Comparison of ENCODE assay signal across 8 cellular contexts in the genomic region with DNA sequence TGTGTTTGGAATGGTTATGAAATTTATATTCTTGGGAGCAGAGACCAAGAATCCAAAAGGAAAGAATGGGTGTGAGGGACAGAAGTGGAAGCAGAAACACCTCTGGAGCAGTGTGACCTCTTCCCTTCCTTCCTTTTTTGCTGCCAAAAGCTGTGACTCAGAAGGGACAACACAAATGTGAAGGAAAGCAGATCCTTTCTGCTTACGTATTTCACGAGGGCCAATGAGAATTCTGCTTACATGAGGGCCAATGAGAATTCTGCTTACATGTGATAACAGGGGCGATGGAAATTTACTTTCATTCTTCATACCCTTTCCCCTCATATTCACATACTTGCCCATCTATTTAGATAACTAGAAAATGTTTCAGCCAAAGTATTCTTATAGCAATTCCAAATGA.
DNase-seq lines count a peak whose midpoint lies in the region; ATAC-seq and TF ChIP-seq lines count a peak whose summit lies in the region.
"Had no signal": no experiment of that assay in that cellular context is flagged by ENCODE, and none has a peak within 500 bp of the region (broad histone marks: within the 10 kb centered on the region; RNA-seq: fewer than 3 reads in every experiment).

No MANE protein-coding gene starts in this region.

- H3K27me3 ChIP-seq in GM23338 (ENCODE audit: insufficient read depth) (no peaks in the 10 kb centered on the region), RWPE2 (ENCODE audit: insufficient read depth, poor library complexity, severe bottlenecking) (no peaks in the 10 kb centered on the region), heart right ventricle (no peaks in the 10 kb centered on the region), stomach smooth muscle (ENCODE audit: control insufficient read depth in 1 of 2, insufficient read depth in 2 of 2, low read length in 2 of 2) (no peaks in the 10 kb centered on the region)

- intact Hi-C loops in heart right ventricle (cut with DNase I), result no loop called here
- intact Hi-C loops in activated CD8-positive, alpha-beta T cell treated with anti-CD3 and anti-CD28 coated beads for 36 hours (cut with micrococcal nuclease), result no loop called here

- H3K36me3 ChIP-seq in GM23338 (ENCODE audit: insufficient read depth) (no peaks in the 10 kb centered on the region; the same call in 1 of the 2 replicates), RWPE2 (ENCODE audit: low read depth) (no peaks in the 10 kb centered on the region), heart right ventricle (no peaks in the 10 kb centered on the region), stomach smooth muscle (ENCODE audit: control insufficient read depth in 2 of 2, insufficient read depth in 2 of 2, low read length in 2 of 2) (no peaks in the 10 kb centered on the region)

- CTCF ChIA-PET in activated CD8-positive, alpha-beta T cell treated with anti-CD3 and anti-CD28 coated beads for 36 hours (lab: Charles Lee), result no interaction called here

- H3K9me3 Mint-ChIP-seq in GM23338 (peaks cover 12% of the 10 kb centered on the region; the same call in 2 of the 3 replicates), endothelial cell (ENCODE audit: unreplicated experiment) (no peaks in the 10 kb centered on the region)
- no peaks in the 10 kb centered on the region for H3K9me3 Mint-ChIP-seq in activated CD8-positive, alpha-beta T cell treated with anti-CD3 and anti-CD28 coated beads for 36 hours

- H3K79me2 ChIP-seq in GM23338 (replicated peaks; ENCODE audit: insufficient read depth), result no peaks in the 10 kb centered on the region

- WGBS in heart right ventricle, 2 donors, result 48 to 53% methylated on average over 3 of the region's 3 CpGs

- no peaks in the 10 kb centered on the region for H3F3A ChIP-seq in GM23338 (replicated peaks; ENCODE audit: low read depth)

- peak overlapping the region; percentile 25; the same call in 1 of the 2 replicates for H2AFZ ChIP-seq in GM23338

- H3K36me3 Mint-ChIP-seq in GM23338 (ENCODE audit: low read depth) (peaks cover 3% of the 10 kb centered on the region; the same call in 1 of the 3 replicates), endothelial cell (ENCODE audit: low read depth, unreplicated experiment) (no peaks in the 10 kb centered on the region)
- H3K36me3 Mint-ChIP-seq in activated CD8-positive, alpha-beta T cell treated with anti-CD3 and anti-CD28 coated beads for 36 hours (ENCODE audit: low read depth), result no peaks in the 10 kb centered on the region

- H3K4me1 Mint-ChIP-seq in GM23338 (peaks cover 21% of the 10 kb centered on the region), endothelial cell (ENCODE audit: unreplicated experiment) (no peaks in the 10 kb centered on the region)
- no peaks in the 10 kb centered on the region for H3K4me1 Mint-ChIP-seq in activated CD8-positive, alpha-beta T cell treated with anti-CD3 and anti-CD28 coated beads for 36 hours (ENCODE audit: low read depth)

- H3K27ac Mint-ChIP-seq in GM23338, result no peak overlapping the region
- H3K27ac Mint-ChIP-seq in endothelial cell (ENCODE audit: unreplicated experiment), result no peak overlapping the region
- H3K27ac Mint-ChIP-seq in activated CD8-positive, alpha-beta T cell treated with anti-CD3 and anti-CD28 coated beads for 36 hours, result no peak overlapping the region

- ATAC-seq in GM23338 (no peak), RWPE2 (ENCODE audit: low read depth) (peak; percentile 75), heart right ventricle (peak; percentile 76 to 98 (median 94)), HG03139 (IDR thresholded peaks at IDR 0.05; ENCODE audit: unreplicated experiment) (no peak)
- no peak for ATAC-seq in activated CD8-positive, alpha-beta T cell treated with anti-CD3 and anti-CD28 coated beads for 36 hours

- no peak overlapping the region for H3K9ac ChIP-seq in stomach smooth muscle (ENCODE audit: low read length in 2 of 2)

- no peak for TF ChIP-seq CTCF in GM23338 (conservative IDR thresholded peaks at IDR 0.05; ENCODE audit: low read depth in 2 of 2)
- no peak for TF ChIP-seq CTCF in RWPE2 (IDR thresholded peaks at IDR 0.05; ENCODE audit: poor library complexity, severe bottlenecking)
- TF ChIP-seq CTCF in heart right ventricle (IDR thresholded peaks at IDR 0.05), result no peak
- no peak for TF ChIP-seq CTCF in endothelial cell (IDR thresholded peaks at IDR 0.05; ENCODE audit: unreplicated experiment)
- TF ChIP-seq CTCF in activated CD8-positive, alpha-beta T cell treated with anti-CD3 and anti-CD28 coated beads for 36 hours (IDR thresholded peaks at IDR 0.05), result no peak

- no peak overlapping the region for H3K4me2 ChIP-seq in GM23338

- H4K20me1 ChIP-seq in GM23338 (replicated peaks; ENCODE audit: insufficient read depth), result no peaks in the 10 kb centered on the region

- H3K9me3 ChIP-seq in RWPE2 (ENCODE audit: severe bottlenecking) (no peaks in the 10 kb centered on the region), heart right ventricle (peaks cover 0 to 21% (median 3%) of the 10 kb centered on the region in 11 donors), stomach smooth muscle (ENCODE audit: control insufficient read depth in 2 of 2, low read length in 2 of 2) (no peaks in the 10 kb centered on the region)

- H3K27me3 Mint-ChIP-seq in GM23338 (ENCODE audit: insufficient read depth, low read depth, poor library complexity) (peaks cover 3% of the 10 kb centered on the region), endothelial cell (ENCODE audit: unreplicated experiment) (no peaks in the 10 kb centered on the region)
- H3K27me3 Mint-ChIP-seq in activated CD8-positive, alpha-beta T cell treated with anti-CD3 and anti-CD28 coated beads for 36 hours, result peaks cover 2% of the 10 kb centered on the region

- POLR2A ChIA-PET in activated CD8-positive, alpha-beta T cell treated with anti-CD3 and anti-CD28 coated beads for 36 hours (lab: Charles Lee), result interaction anchor here (0.6 kb wide), 1 partner anchor 1249 kb away, joined by 3 read pairs; no protein-coding TSS in a partner anchor

- DNase-seq in GM23338 (ENCODE audit: low spot score) (peak; percentile 39), RWPE2 (ENCODE audit: low spot score) (no peak), heart right ventricle (peak in 1 of 2 donors; percentile 65), endothelial cell (ENCODE audit: low spot score) (no peak)
- DNase-seq in activated CD8-positive, alpha-beta T cell treated with anti-CD3 and anti-CD28 coated beads for 36 hours, result no peak

- H3K9me2 ChIP-seq in GM23338 (ENCODE audit: insufficient read depth), result no peaks in the 10 kb centered on the region

- H3K4me1 ChIP-seq in GM23338 (ENCODE audit: insufficient read depth) (peaks cover 13% of the 10 kb centered on the region; the same call in 1 of the 2 replicates), RWPE2 (ENCODE audit: insufficient read depth, poor library complexity, severe bottlenecking) (peaks cover 12% of the 10 kb centered on the region), heart right ventricle (peaks cover 0 to 5% (median 0%) of the 10 kb centered on the region in 9 donors), stomach smooth muscle (ENCODE audit: control insufficient read depth, insufficient read depth, low read length) (no peaks in the 10 kb centered on the region)

- H3K27ac ChIP-seq in GM23338 (ENCODE audit: low read depth) (no peak overlapping the region), RWPE2 (ENCODE audit: poor library complexity, severe bottlenecking) (no peak overlapping the region), heart right ventricle (peak overlapping the region in 3 of 10 donors; percentile 51 to 57 (median 54)), stomach smooth muscle (ENCODE audit: low read length) (peak overlapping the region; percentile 26)
- H3K27ac ChIP-seq: HL-60 had no signal

- H3K4me3 ChIP-seq in GM23338, result no peak overlapping the region
- peak overlapping the region; percentile 15 for H3K4me3 ChIP-seq in RWPE2 (ENCODE audit: severe bottlenecking)
- peak overlapping the region in 7 of 10 donors; percentile 12 to 44 (median 25) for H3K4me3 ChIP-seq in heart right ventricle
- peak overlapping the region in 1 of 2 donors; percentile 16 for H3K4me3 ChIP-seq in stomach smooth muscle (ENCODE audit: low read length in 2 of 2)

- H3K4me3 Mint-ChIP-seq in GM23338 (no peak overlapping the region), endothelial cell (ENCODE audit: unreplicated experiment) (no peak overlapping the region)
- no peak overlapping the region for H3K4me3 Mint-ChIP-seq in activated CD8-positive, alpha-beta T cell treated with anti-CD3 and anti-CD28 coated beads for 36 hours

TF ChIP-seq in GM23338, 12 proteins besides CTCF, POLR2A, EP300 and RAD21 (continues in another document):
- TF ChIP-seq ETS1 (IDR thresholded peaks at IDR 0.05) (no peak), ZNF114 (CRISPR knock-in tag; IDR thresholded peaks at IDR 0.05) (no peak), EZH2 (IDR thresholded peaks at IDR 0.05; ENCODE audit: low read depth, unreplicated experiment) (no peak), NANOG (IDR thresholded peaks at IDR 0.05; ENCODE audit: borderline replicate concordance) (no peak)

Comparison
In these comparisons a context has a peak if more than half of its experiments do, and no peak if none do; other contexts are left out.
1. ATAC-seq: peak in RWPE2 (single experiment) and heart right ventricle (8 of 8); none in GM23338 (single experiment), HG03139 (single experiment) and activated CD8-positive, alpha-beta T cell treated with anti-CD3 and anti-CD28 coated beads for 36 hours (single experiment).